13 cellular contexts compared by ENCODE assay signal in the genomic region with DNA sequence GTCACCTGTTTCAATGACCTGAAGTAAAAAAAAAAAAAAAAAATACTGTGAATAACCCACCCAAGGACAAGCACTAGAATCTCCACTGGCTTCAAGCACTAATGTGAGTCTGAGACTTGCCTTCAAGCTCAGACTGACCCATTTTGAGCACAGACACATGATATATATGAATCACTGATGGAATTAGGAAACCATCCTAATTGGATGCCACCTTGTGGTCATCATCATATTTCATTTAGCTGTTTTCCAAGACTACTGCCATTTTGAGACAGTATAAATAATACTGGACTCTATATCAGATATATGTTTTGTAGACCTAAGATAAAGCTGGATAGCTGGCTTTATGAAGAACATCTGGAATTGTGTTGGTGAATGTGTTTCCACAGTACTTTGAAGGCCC.
A peak's percentile ranks its signal among the peaks of the same experiment; 100 is the strongest.
DNase-seq lines count a peak whose midpoint lies in the region; ATAC-seq and TF ChIP-seq lines count a peak whose summit lies in the region.
"Had no signal": no experiment of that assay in that cellular context is flagged by ENCODE, and none has a peak within 500 bp of the region (broad histone marks: within the 10 kb centered on the region; RNA-seq: fewer than 3 reads in every experiment).

No MANE protein-coding gene starts in this region.

- no peak overlapping the region for H3K4me3 Mint-ChIP-seq in activated T-cell treated with anti-CD3 and anti-CD28 coated beads, Interleukin-2, amount 50 U/mL, for 72 hours
- H3K4me3 Mint-ChIP-seq: dendritic cell treated with granulocyte-macrophage colony-stimulating factor and Interleukin-4, amounts not matched to agents 40 ng/mL and 50 ng/mL, for 4 days had no signal

- H3K9me3 Mint-ChIP-seq in activated T-cell treated with anti-CD3 and anti-CD28 coated beads, Interleukin-2, amount 50 U/mL, for 72 hours = no peaks in the 10 kb centered on the region
- H3K9me3 Mint-ChIP-seq: dendritic cell treated with granulocyte-macrophage colony-stimulating factor and Interleukin-4, amounts not matched to agents 40 ng/mL and 50 ng/mL, for 4 days had no signal

- ATAC-seq in GM18498 (IDR thresholded peaks at IDR 0.05; ENCODE audit: unreplicated experiment) (peak; percentile 45), HG03565 (IDR thresholded peaks at IDR 0.05; ENCODE audit: unreplicated experiment) (peak; percentile 46), SK-N-SH treated with all-trans-retinoic acid at 6 μM for 48 hours (peak; percentile 28; the same call in 1 of the 3 replicates)
- ATAC-seq in activated T-cell treated with anti-CD3 and anti-CD28 coated beads, Interleukin-2, amount 50 U/mL, for 72 hours (replicated peaks in 1 of 2) = no peak
- ATAC-seq: heart right ventricle had no signal

- no peaks in the 10 kb centered on the region for H3K36me3 Mint-ChIP-seq in activated T-cell treated with anti-CD3 and anti-CD28 coated beads, Interleukin-2, amount 50 U/mL, for 72 hours (ENCODE audit: insufficient read depth in 2 of 2)

- H3K27ac Mint-ChIP-seq in activated T-cell treated with anti-CD3 and anti-CD28 coated beads, Interleukin-2, amount 50 U/mL, for 72 hours = no peak overlapping the region
- H3K27ac Mint-ChIP-seq: dendritic cell treated with granulocyte-macrophage colony-stimulating factor and Interleukin-4, amounts not matched to agents 40 ng/mL and 50 ng/mL, for 4 days had no signal

- no peaks in the 10 kb centered on the region for H3K27me3 Mint-ChIP-seq in activated T-cell treated with anti-CD3 and anti-CD28 coated beads, Interleukin-2, amount 50 U/mL, for 72 hours (ENCODE audit: low read depth)
- H3K27me3 Mint-ChIP-seq: dendritic cell treated with granulocyte-macrophage colony-stimulating factor and Interleukin-4, amounts not matched to agents 40 ng/mL and 50 ng/mL, for 4 days had no signal

- peak; percentile 1 for DNase-seq in kidney tubule cell (ENCODE audit: low spot score)
- DNase-seq in activated T-cell treated with anti-CD3 and anti-CD28 coated beads, Interleukin-2, amount 50 U/mL, for 72 hours = no peak
- DNase-seq in GM19240 (ENCODE audit: insufficient read length, low spot score) = no peak
- no peak for DNase-seq in NCI-H146 treated with DMSO at 0.1 percent for 48 hours (lab: John Stamatoyannopoulos, UW; ENCODE audit: unreplicated experiment)
- DNase-seq: activated CD4-positive, alpha-beta T cell treated with anti-CD3 and anti-CD28 coated beads for 1 hour; heart right ventricle; mesenchymal stem cell; NCI-H2081 treated with DMSO at 0.1 percent for 48 hours; SHP77 treated with DMSO at 0.1 percent for 48 hours had no signal

- H3K4me1 Mint-ChIP-seq in activated T-cell treated with anti-CD3 and anti-CD28 coated beads, Interleukin-2, amount 50 U/mL, for 72 hours (ENCODE audit: low read depth) = no peaks in the 10 kb centered on the region

TF ChIP-seq in SK-N-SH treated with all-trans-retinoic acid at 6 μM for 48 hours, 23 proteins besides CTCF, POLR2A, EP300 and RAD21:
- TF ChIP-seq ZC3H10 (CRISPR knock-in tag; IDR thresholded peaks at IDR 0.05) = no peak
- no peak for TF ChIP-seq ZNF565 (CRISPR knock-in tag; conservative IDR thresholded peaks at IDR 0.05; ENCODE audit: low read depth)
- TF ChIP-seq RARB (CRISPR knock-in tag; IDR thresholded peaks at IDR 0.05) = no peak
- TF ChIP-seq ZNF8 (CRISPR knock-in tag; IDR thresholded peaks at IDR 0.05) = no peak
- TF ChIP-seq GLIS3 (CRISPR knock-in tag; IDR thresholded peaks at IDR 0.05) = no peak
- TF ChIP-seq, protein P1, sequence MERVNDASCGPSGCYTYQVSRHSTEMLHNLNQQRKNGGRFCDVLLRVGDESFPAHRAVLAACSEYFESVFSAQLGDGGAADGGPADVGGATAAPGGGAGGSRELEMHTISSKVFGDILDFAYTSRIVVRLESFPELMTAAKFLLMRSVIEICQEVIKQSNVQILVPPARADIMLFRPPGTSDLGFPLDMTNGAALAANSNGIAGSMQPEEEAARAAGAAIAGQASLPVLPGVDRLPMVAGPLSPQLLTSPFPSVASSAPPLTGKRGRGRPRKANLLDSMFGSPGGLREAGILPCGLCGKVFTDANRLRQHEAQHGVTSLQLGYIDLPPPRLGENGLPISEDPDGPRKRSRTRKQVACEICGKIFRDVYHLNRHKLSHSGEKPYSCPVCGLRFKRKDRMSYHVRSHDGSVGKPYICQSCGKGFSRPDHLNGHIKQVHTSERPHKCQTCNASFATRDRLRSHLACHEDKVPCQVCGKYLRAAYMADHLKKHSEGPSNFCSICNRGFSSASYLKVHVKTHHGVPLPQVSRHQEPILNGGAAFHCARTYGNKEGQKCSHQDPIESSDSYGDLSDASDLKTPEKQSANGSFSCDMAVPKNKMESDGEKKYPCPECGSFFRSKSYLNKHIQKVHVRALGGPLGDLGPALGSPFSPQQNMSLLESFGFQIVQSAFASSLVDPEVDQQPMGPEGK (CRISPR knock-in tag; IDR thresholded peaks at IDR 0.05; ENCODE audit: borderline replicate concordance) = no peak
- TF ChIP-seq ISL1 (CRISPR knock-in tag; IDR thresholded peaks at IDR 0.05) = no peak
- no peak for TF ChIP-seq ZNF70 (CRISPR knock-in tag; IDR thresholded peaks at IDR 0.05)
- TF ChIP-seq TOX (CRISPR knock-in tag; IDR thresholded peaks at IDR 0.05; ENCODE audit: borderline replicate concordance) = no peak
- no peak for TF ChIP-seq SNAI2 (CRISPR knock-in tag; IDR thresholded peaks at IDR 0.05)
- TF ChIP-seq ZFP30 (CRISPR knock-in tag; IDR thresholded peaks at IDR 0.05) = no peak
- no peak for TF ChIP-seq OSR1 (CRISPR knock-in tag; IDR thresholded peaks at IDR 0.05)
- no peak for TF ChIP-seq CSDC2 (CRISPR knock-in tag; IDR thresholded peaks at IDR 0.05)
- no peak for TF ChIP-seq CSRNP3 (CRISPR knock-in tag; IDR thresholded peaks at IDR 0.05)
- TF ChIP-seq, protein P2, sequence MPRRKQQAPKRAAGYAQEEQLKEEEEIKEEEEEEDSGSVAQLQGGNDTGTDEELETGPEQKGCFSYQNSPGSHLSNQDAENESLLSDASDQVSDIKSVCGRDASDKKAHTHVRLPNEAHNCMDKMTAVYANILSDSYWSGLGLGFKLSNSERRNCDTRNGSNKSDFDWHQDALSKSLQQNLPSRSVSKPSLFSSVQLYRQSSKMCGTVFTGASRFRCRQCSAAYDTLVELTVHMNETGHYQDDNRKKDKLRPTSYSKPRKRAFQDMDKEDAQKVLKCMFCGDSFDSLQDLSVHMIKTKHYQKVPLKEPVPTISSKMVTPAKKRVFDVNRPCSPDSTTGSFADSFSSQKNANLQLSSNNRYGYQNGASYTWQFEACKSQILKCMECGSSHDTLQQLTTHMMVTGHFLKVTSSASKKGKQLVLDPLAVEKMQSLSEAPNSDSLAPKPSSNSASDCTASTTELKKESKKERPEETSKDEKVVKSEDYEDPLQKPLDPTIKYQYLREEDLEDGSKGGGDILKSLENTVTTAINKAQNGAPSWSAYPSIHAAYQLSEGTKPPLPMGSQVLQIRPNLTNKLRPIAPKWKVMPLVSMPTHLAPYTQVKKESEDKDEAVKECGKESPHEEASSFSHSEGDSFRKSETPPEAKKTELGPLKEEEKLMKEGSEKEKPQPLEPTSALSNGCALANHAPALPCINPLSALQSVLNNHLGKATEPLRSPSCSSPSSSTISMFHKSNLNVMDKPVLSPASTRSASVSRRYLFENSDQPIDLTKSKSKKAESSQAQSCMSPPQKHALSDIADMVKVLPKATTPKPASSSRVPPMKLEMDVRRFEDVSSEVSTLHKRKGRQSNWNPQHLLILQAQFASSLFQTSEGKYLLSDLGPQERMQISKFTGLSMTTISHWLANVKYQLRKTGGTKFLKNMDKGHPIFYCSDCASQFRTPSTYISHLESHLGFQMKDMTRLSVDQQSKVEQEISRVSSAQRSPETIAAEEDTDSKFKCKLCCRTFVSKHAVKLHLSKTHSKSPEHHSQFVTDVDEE (CRISPR knock-in tag; IDR thresholded peaks at IDR 0.05) = no peak
- TF ChIP-seq BACH2 (CRISPR knock-in tag; IDR thresholded peaks at IDR 0.05; ENCODE audit: borderline replicate concordance) = no peak
- no peak for TF ChIP-seq TCF4 (CRISPR knock-in tag; IDR thresholded peaks at IDR 0.05; ENCODE audit: borderline replicate concordance)
- TF ChIP-seq PPARA (CRISPR knock-in tag; IDR thresholded peaks at IDR 0.05; ENCODE audit: borderline replicate concordance) = no peak
- no peak for TF ChIP-seq POU6F1 (CRISPR knock-in tag; IDR thresholded peaks at IDR 0.05; ENCODE audit: borderline replicate concordance, low read depth)

Comparison
In these comparisons a context has a peak if more than half of its experiments do, and no peak if none do; other contexts are left out.
1. ATAC-seq: peak in GM18498 (single experiment), HG03565 (single experiment) and SK-N-SH treated with all-trans-retinoic acid at 6 μM for 48 hours (single experiment); none in activated T-cell treated with anti-CD3 and anti-CD28 coated beads, Interleukin-2, amount 50 U/mL, for 72 hours (0 of 2).